Comparison of ENCODE assay signal across 8 cellular contexts in the genomic region with DNA sequence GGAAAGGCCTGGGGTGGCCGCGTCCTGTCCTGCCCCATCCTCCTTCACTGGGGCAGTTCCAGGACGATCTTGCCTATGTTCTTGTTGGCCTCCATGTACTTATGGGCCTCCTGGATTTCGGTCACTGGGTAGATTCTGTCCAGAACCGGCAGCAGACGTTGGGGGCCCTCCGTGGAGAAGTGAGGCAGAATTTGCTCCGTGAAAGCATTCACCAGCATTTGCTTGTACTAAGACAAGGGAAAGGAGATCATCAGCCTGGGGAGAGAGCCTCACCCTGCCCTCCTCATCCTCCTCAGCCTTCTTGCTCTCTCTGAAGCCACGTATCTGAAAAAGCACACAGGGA. TPM values are rescaled to one million over a fixed set of nuclear protein-coding genes. Genes with fewer than 3 reads are reported as not detected.
DNase-seq lines count a peak whose midpoint lies in the region; TF ChIP-seq lines count a peak whose summit lies in the region.

No MANE protein-coding gene starts in this region.

- POLR2A ChIA-PET in PC-9 (lab: Charles Lee; ENCODE audit: unreplicated experiment), result interaction anchor here (0.6 to 1.3 kb wide), 2 partner anchors 62 to 362 kb away, joined by 3 to 6 read pairs; no protein-coding TSS in a partner anchor

- H3K4me2 ChIP-seq in PC-9, result peak overlapping the region; percentile 98

- H3F3A ChIP-seq in PC-9 (ENCODE audit: insufficient read depth, low read depth), result peaks cover 42% of the 10 kb centered on the region

- H3K4me1 Mint-ChIP-seq in CD14-positive monocyte, result peaks cover 40% of the 10 kb centered on the region
- H3K4me1 Mint-ChIP-seq in neural crest cell, result peaks cover 34% of the 10 kb centered on the region

- H3K27ac ChIP-seq in PC-9 (peak overlapping the region; percentile 71), epithelial cell of prostate (peak overlapping the region; percentile 97)

- H2AFZ ChIP-seq in PC-9, result peak overlapping the region; percentile 94

- H3K27ac Mint-ChIP-seq in CD14-positive monocyte, result peak overlapping the region; percentile 94 to 99 (median 98)
- no peak overlapping the region for H3K27ac Mint-ChIP-seq in neural crest cell (ENCODE audit: unreplicated experiment)

- H3K9me3 Mint-ChIP-seq in CD14-positive monocyte (peaks cover 0 to 3% (median 0%) of the 10 kb centered on the region in 7 donors), neural crest cell (no peaks in the 10 kb centered on the region)

- H3K36me3 Mint-ChIP-seq in CD14-positive monocyte (peaks cover 20 to 31% of the 10 kb centered on the region in 2 donors), neural crest cell (ENCODE audit: low read depth) (peaks cover 9% of the 10 kb centered on the region)

- H3K9me3 ChIP-seq in PC-9 (ENCODE audit: insufficient read depth, low read depth), result no peaks in the 10 kb centered on the region

- intact Hi-C loops in CD14-positive monocyte (cut with micrococcal nuclease) (no loop called here), PC-9 (cut with micrococcal nuclease; ENCODE audit: unreplicated experiment) (loop anchor here (2.0 kb wide), 2 partner anchors 45 to 151 kb away; a partner anchor contains a TSS), posterior cingulate gyrus (cut with DNase I) (loop anchor here (2.0 kb wide), 1 partner anchor 151 kb away; a partner anchor contains a TSS)

- peak overlapping the region; percentile 89 for H3K4me3 ChIP-seq in PC-9

- peaks cover 13% of the 10 kb centered on the region for H4K20me1 ChIP-seq in PC-9 (ENCODE audit: insufficient read depth)

- no peaks in the 10 kb centered on the region for H3K9me2 ChIP-seq in PC-9 (ENCODE audit: insufficient read depth)

- peaks cover 21% of the 10 kb centered on the region for H3K4me1 ChIP-seq in PC-9 (replicated peaks; ENCODE audit: insufficient read depth)

- H3K4me3 Mint-ChIP-seq in CD14-positive monocyte (peak overlapping the region; percentile 95 to 100), neural crest cell (peak overlapping the region; percentile 97)

- BruUV-seq in PC-9 (replicated peaks; lab: Mats Ljungman, UMichigan), result TSS peak; percentile 90

- DNase-seq in CD14-positive monocyte (ENCODE audit: low spot score) (no peak), PC-9 (no peak), epithelial cell of prostate (ENCODE audit: low read depth, low spot score) (no peak), neural crest cell (ENCODE audit: low read depth, low spot score) (no peak), activated gamma-delta T cell treated with Interleukin-2 at 50 U/mL for 16 hours (no peak), kidney glomerular epithelial cell (lab: John Stamatoyannopoulos, UW) (no peak), posterior cingulate gyrus (no peak)
- DNase-seq in effector CD8-positive, alpha-beta T cell (lab: John Stamatoyannopoulos, UW), result no peak

- TF ChIP-seq CTCF in CD14-positive monocyte (IDR thresholded peaks at IDR 0.05) (no peak), PC-9 (conservative IDR thresholded peaks at IDR 0.05) (no peak), neural crest cell (conservative IDR thresholded peaks at IDR 0.05) (no peak)

- no peaks in the 10 kb centered on the region for H3K27me3 ChIP-seq in PC-9 (ENCODE audit: insufficient read depth, low read depth)

- H3K27me3 Mint-ChIP-seq in CD14-positive monocyte (ENCODE audit: low read depth in 3 of 3), result no peaks in the 10 kb centered on the region
- no peaks in the 10 kb centered on the region for H3K27me3 Mint-ChIP-seq in neural crest cell (ENCODE audit: low read depth)

- peaks cover 14% of the 10 kb centered on the region for H3K36me3 ChIP-seq in PC-9 (ENCODE audit: low read depth)

- CTCF ChIA-PET in PC-9 (lab: Charles Lee), result interaction anchor here (0.6 to 0.7 kb wide), 2 partner anchors 27 to 87 kb away, joined by 4 to 5 read pairs; no protein-coding TSS in a partner anchor

- peaks cover 33% of the 10 kb centered on the region for H3K79me2 ChIP-seq in PC-9 (ENCODE audit: low read depth)

RNA-seq across cellular contexts. Expression of a gene that starts 1.4 kb away (rescaled TPM):
- 100 to 1,000 TPM; 146 to 172 TPM for polyA plus RNA-seq in CD14-positive monocyte
- total RNA-seq in PC-9 (2021) (106 and 123 TPM in 2 replicates), neural crest cell (89.5 and 94.3 TPM in 2 replicates)

RNA-seq across cellular contexts. Expression of a gene that starts 7.1 kb away (rescaled TPM):
- 10 to 100 TPM; 24.5 to 41.7 TPM for polyA plus RNA-seq in CD14-positive monocyte
- total RNA-seq in PC-9 (2021) (21.4 and 22.9 TPM in 2 replicates), neural crest cell (38.3 and 40.8 TPM in 2 replicates)

RNA-seq across cellular contexts. Expression of a gene that starts 28.0 kb away (rescaled TPM):
- polyA plus RNA-seq in CD14-positive monocyte, result 10 to 100 TPM in 1 of 2 donors, 1 to 10 TPM in 1; 7.2 to 10.1 TPM
- total RNA-seq in PC-9 (2021) (4.5 and 4.6 TPM in 2 replicates), neural crest cell (22.0 and 22.1 TPM in 2 replicates)

RNA-seq across cellular contexts. Expression of a gene that starts 30.3 kb away (rescaled TPM):
- 1 to 10 TPM in 1 of 2 donors, under 1 TPM in 1; 0.43 to 1.3 TPM for polyA plus RNA-seq in CD14-positive monocyte
- 7.9 and 13.5 TPM in 2 replicates for total RNA-seq in PC-9 (2021)
- 41.8 and 43.9 TPM in 2 replicates for total RNA-seq in neural crest cell

RNA-seq across cellular contexts. Expression of a gene that starts 45.6 kb away (rescaled TPM):
- not detected for polyA plus RNA-seq in CD14-positive monocyte
- total RNA-seq in PC-9 (2021) (1.2 and 2.6 TPM in 2 replicates), neural crest cell (1.3 and 1.7 TPM in 2 replicates)

Comparison
In these comparisons a context has a peak if more than half of its experiments do, and no peak if none do; other contexts are left out.
1. intact Hi-C loops: an anchor here in PC-9 (2.0 kb wide) and posterior cingulate gyrus (2.0 kb wide); none called in CD14-positive monocyte.